In the genomic region with DNA sequence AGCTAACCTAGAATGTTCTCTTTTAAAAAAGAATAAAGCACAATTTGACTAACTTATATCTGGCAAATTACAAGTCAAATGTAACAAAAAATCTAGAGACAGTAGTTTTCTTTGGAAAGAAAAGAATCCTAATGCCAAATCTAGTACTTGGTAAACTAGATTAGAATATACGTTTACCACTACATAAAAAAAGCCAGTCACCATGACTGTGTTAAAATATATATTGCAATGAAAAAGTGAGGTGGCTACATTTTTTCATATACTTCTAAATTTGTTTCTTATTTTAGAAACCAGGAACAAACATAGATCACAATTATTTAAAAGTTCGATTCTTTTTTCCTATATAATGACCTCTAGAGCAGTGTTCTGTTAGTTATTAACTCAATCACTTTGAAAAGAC, we compare ENCODE assay signal across 31 cellular contexts. TPM values are rescaled to one million over a fixed set of nuclear protein-coding genes. Genes with fewer than 3 reads are reported as not detected.
"Had no signal": no experiment of that assay in that cellular context is flagged by ENCODE, and none has a peak within 500 bp of the region (broad histone marks: within the 10 kb centered on the region; RNA-seq: fewer than 3 reads in every experiment).

No MANE protein-coding gene starts in this region.

- FAIRE-seq: urothelium cell line had no signal

- H3K27ac ChIP-seq: stomach, suprapubic skin, testis, thoracic aorta, thyroid gland, tibial artery, transverse colon, upper lobe of left lung, upper lobe of right lung, uterus, vagina had no signal

- ATAC-seq: stimulated activated effector memory CD8-positive, alpha-beta T cell treated with anti-CD3 and anti-CD28 coated beads, Interleukin-12 subunit alpha, Interleukin-12 subunit beta, amount 100 ng/mL, for 72 hours; stimulated activated memory B cell treated with anti-CD40 and anti-IgM and Interleukin-4, amounts not matched to agents 10 μg/mL and 1 μg/mL and 100 μg/mL, for 72 hours; stimulated activated naive B cell treated with anti-CD40 and anti-IgM and Interleukin-4, amounts not matched to agents 10 μg/mL and 1 μg/mL and 100 μg/mL, for 72 hours; stimulated activated naive CD8-positive, alpha-beta T cell treated with anti-CD3 and anti-CD28 coated beads, Interleukin-15, amount 100 ng/mL, for 72 hours; stimulated activated naive CD8-positive, alpha-beta T cell treated with anti-CD3 and anti-CD28 coated beads, Interleukin-15, Interleukin-2, amounts not matched to agents 100 U/mL and 50 U/mL, for 24 hours; upper lobe of right lung had no signal

- H3K4me1 Mint-ChIP-seq: stimulated activated effector memory CD8-positive, alpha-beta T cell treated with anti-CD3 and anti-CD28 coated beads, Interleukin-12 subunit alpha, Interleukin-12 subunit beta, amount 100 ng/mL, for 72 hours; stimulated activated memory B cell treated with anti-CD40 and anti-IgM and Interleukin-4, amounts not matched to agents 10 μg/mL and 1 μg/mL and 100 μg/mL, for 72 hours; stimulated activated naive B cell treated with anti-CD40 and anti-IgM and Interleukin-4, amounts not matched to agents 10 μg/mL and 1 μg/mL and 100 μg/mL, for 72 hours; stimulated activated naive CD8-positive, alpha-beta T cell treated with anti-CD3 and anti-CD28 coated beads, Interleukin-15, amount 100 ng/mL, for 72 hours had no signal

- H3K27ac Mint-ChIP-seq: stimulated activated effector memory CD8-positive, alpha-beta T cell treated with anti-CD3 and anti-CD28 coated beads, Interleukin-12 subunit alpha, Interleukin-12 subunit beta, amount 100 ng/mL, for 72 hours; stimulated activated memory B cell treated with anti-CD40 and anti-IgM and Interleukin-4, amounts not matched to agents 10 μg/mL and 1 μg/mL and 100 μg/mL, for 72 hours; stimulated activated naive B cell treated with anti-CD40 and anti-IgM and Interleukin-4, amounts not matched to agents 10 μg/mL and 1 μg/mL and 100 μg/mL, for 72 hours; stimulated activated naive CD8-positive, alpha-beta T cell treated with anti-CD3 and anti-CD28 coated beads, Interleukin-15, amount 100 ng/mL, for 72 hours; stimulated activated naive CD8-positive, alpha-beta T cell treated with anti-CD3 and anti-CD28 coated beads, Interleukin-15, Interleukin-2, amounts not matched to agents 100 ng/mL and 50 ng/mL, for 24 hours; type B pancreatic cell had no signal

- H3K27me3 ChIP-seq: stomach, suprapubic skin, testis, thyroid gland, tibial artery, tibial nerve, transverse colon, upper lobe of left lung, upper lobe of right lung, uterus, vagina had no signal

- H3K4me3 ChIP-seq: stomach, suprapubic skin, testis, thoracic aorta, thyroid gland, tibial artery, tibial nerve, transverse colon, upper lobe of left lung, upper lobe of right lung, uterus, vagina had no signal

- H3K9me3 ChIP-seq: stomach, suprapubic skin, testis, thoracic aorta, thyroid gland, tibial artery, tibial nerve, transverse colon, upper lobe of left lung, upper lobe of right lung, uterus, vagina had no signal

- H3K9me3 Mint-ChIP-seq: stimulated activated memory B cell treated with anti-CD40 and anti-IgM and Interleukin-4, amounts not matched to agents 10 μg/mL and 1 μg/mL and 100 μg/mL, for 72 hours; stimulated activated naive B cell treated with anti-CD40 and anti-IgM and Interleukin-4, amounts not matched to agents 10 μg/mL and 1 μg/mL and 100 μg/mL, for 72 hours; stimulated activated naive CD8-positive, alpha-beta T cell treated with anti-CD3 and anti-CD28 coated beads, Interleukin-15, amount 100 ng/mL, for 72 hours; stimulated activated naive CD8-positive, alpha-beta T cell treated with anti-CD3 and anti-CD28 coated beads, Interleukin-15, Interleukin-2, amounts not matched to agents 100 ng/mL and 50 ng/mL, for 24 hours; type B pancreatic cell had no signal

- H3K4me3 Mint-ChIP-seq: stimulated activated effector memory CD8-positive, alpha-beta T cell treated with anti-CD3 and anti-CD28 coated beads, Interleukin-12 subunit alpha, Interleukin-12 subunit beta, amount 100 ng/mL, for 72 hours; stimulated activated memory B cell treated with anti-CD40 and anti-IgM and Interleukin-4, amounts not matched to agents 10 μg/mL and 1 μg/mL and 100 μg/mL, for 72 hours; stimulated activated naive B cell treated with anti-CD40 and anti-IgM and Interleukin-4, amounts not matched to agents 10 μg/mL and 1 μg/mL and 100 μg/mL, for 72 hours; stimulated activated naive CD8-positive, alpha-beta T cell treated with anti-CD3 and anti-CD28 coated beads, Interleukin-15, amount 100 ng/mL, for 72 hours; stimulated activated naive CD8-positive, alpha-beta T cell treated with anti-CD3 and anti-CD28 coated beads, Interleukin-15, Interleukin-2, amounts not matched to agents 100 ng/mL and 50 ng/mL, for 24 hours; type B pancreatic cell had no signal

- H3K36me3 ChIP-seq: stomach, suprapubic skin, thoracic aorta, thyroid gland, tibial artery, tibial nerve, transverse colon, upper lobe of left lung, upper lobe of right lung, uterus, vagina had no signal

- H3K4me1 ChIP-seq: stomach, suprapubic skin, testis, thyroid gland, tibial artery, transverse colon, upper lobe of left lung, upper lobe of right lung, uterus, vagina had no signal

- H3K27me3 Mint-ChIP-seq: stimulated activated naive CD8-positive, alpha-beta T cell treated with anti-CD3 and anti-CD28 coated beads, Interleukin-15, amount 100 ng/mL, for 72 hours; stimulated activated naive CD8-positive, alpha-beta T cell treated with anti-CD3 and anti-CD28 coated beads, Interleukin-15, Interleukin-2, amounts not matched to agents 100 ng/mL and 50 ng/mL, for 24 hours; type B pancreatic cell had no signal

- DNase-seq: stimulated activated CD4-positive, alpha-beta T cell treated with anti-CD3 and anti-CD28 coated beads, Interleukin-2, amount 100 ng/mL, for 48 hours; stimulated activated CD4-positive, alpha-beta T cell treated with anti-CD3 and anti-CD28 coated beads, Interleukin-4, amount 100 ng/mL, for 1 hour; stimulated activated CD4-positive, alpha-beta T cell treated with anti-CD3 and anti-CD28 coated beads, Interleukin-4, amount 100 ng/mL, for 24 hours; stimulated activated CD4-positive, alpha-beta T cell treated with anti-CD3 and anti-CD28 coated beads, Interleukin-4, amount 100 ng/mL, for 4 hours; stimulated activated CD8-positive, alpha-beta memory T cell treated with anti-CD3 and anti-CD28 coated beads, Interleukin-4, amount 100 ng/mL, for 48 hours; stimulated activated naive B cell treated with anti-CD40 and anti-IgM and Interleukin-4, amounts not matched to agents 10 μg/mL and 1 μg/mL and 100 μg/mL, for 72 hours; stimulated activated naive CD4-positive, alpha-beta T cell; stimulated activated naive CD4-positive, alpha-beta T cell treated with Interleukin-2 at 50 U/mL for 16 hours; stimulated activated naive CD8-positive, alpha-beta T cell treated with anti-CD3 and anti-CD28 coated beads, Interleukin-15, amount 100 ng/mL, for 72 hours; stimulated activated naive CD8-positive, alpha-beta T cell treated with anti-CD3 and anti-CD28 coated beads, Interleukin-15, Interleukin-2, amounts not matched to agents 100 U/mL and 50 U/mL, for 24 hours; stomach; substantia nigra; testis; thyroid gland; tibial artery; transverse colon; trophoblast cell; upper lobe of left lung; upper lobe of right lung; uterus had no signal

- H3K36me3 Mint-ChIP-seq: stimulated activated effector memory CD8-positive, alpha-beta T cell treated with anti-CD3 and anti-CD28 coated beads, Interleukin-12 subunit alpha, Interleukin-12 subunit beta, amount 100 ng/mL, for 72 hours; stimulated activated memory B cell treated with anti-CD40 and anti-IgM and Interleukin-4, amounts not matched to agents 10 μg/mL and 1 μg/mL and 100 μg/mL, for 72 hours; stimulated activated naive B cell treated with anti-CD40 and anti-IgM and Interleukin-4, amounts not matched to agents 10 μg/mL and 1 μg/mL and 100 μg/mL, for 72 hours; type B pancreatic cell had no signal

RNA-seq across cellular contexts. Expression of a gene that starts 48.9 kb away (rescaled TPM):
- total RNA-seq: subcutaneous adipose tissue, thoracic aorta, tibial nerve, vagina had no signal
- polyA plus RNA-seq: urinary bladder had no signal
